ENCODE assay signal across 25 cellular contexts in the genomic region with DNA sequence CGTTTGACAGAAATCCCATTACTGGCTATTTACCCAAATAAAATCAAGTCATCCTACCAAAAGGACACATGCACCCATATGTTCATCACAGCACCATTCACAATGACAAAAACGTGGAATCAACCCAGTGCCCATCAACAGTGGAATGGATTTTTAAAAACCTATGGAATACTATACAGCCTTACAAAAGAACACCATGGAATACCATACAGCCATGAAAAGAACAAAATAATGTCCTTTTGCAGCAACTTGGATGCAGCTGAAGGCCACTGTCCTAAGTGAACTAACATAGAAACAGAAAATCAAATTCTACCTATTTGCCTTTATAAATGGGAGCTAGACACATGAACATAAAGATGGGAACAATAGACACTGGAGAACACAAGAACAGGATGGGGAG. TPM values are rescaled to one million over a fixed set of nuclear protein-coding genes. Genes with fewer than 3 reads are reported as not detected.
DNase-seq lines count a peak whose midpoint lies in the region; ATAC-seq, FAIRE-seq and TF ChIP-seq lines count a peak whose summit lies in the region.
"Had no signal": no experiment of that assay in that cellular context is flagged by ENCODE, and none has a peak within 500 bp of the region (broad histone marks: within the 10 kb centered on the region; RNA-seq: fewer than 3 reads in every experiment).

No MANE protein-coding gene starts in this region.

- TF ChIP-seq RAD21 in A549 (conservative IDR thresholded peaks at IDR 0.05 in 1 of 2, IDR thresholded peaks at IDR 0.05 in 1 of 2): no peak
- no peak for TF ChIP-seq RAD21 in K562 (CRISPR knock-in tag; conservative IDR thresholded peaks at IDR 0.05 in 1 of 2, IDR thresholded peaks at IDR 0.05 in 1 of 2)

- no peak overlapping the region for H3K9ac ChIP-seq in K562 (ENCODE audit: insufficient read depth in 1 of 2, low read depth in 2 of 2, low read length in 2 of 2)
- H3K9ac ChIP-seq: BLaER1 treated with 17β-estradiol and CSF1 and Interleukin-3, amounts not matched to agents 10 nM and 100 nM had no signal

- DNase-seq in A549 (ENCODE audit: low read depth in 1 of 2, low spot score in 1 of 2) (no peak), K562 (ENCODE audit: extremely low read depth in 1 of 4, low spot score in 3 of 4) (no peak), GM13977 (ENCODE audit: low spot score) (no peak)
- no peak for DNase-seq in naive thymus-derived CD4-positive, alpha-beta T cell
- DNase-seq: ACHN; AML-193; CD4-positive, alpha-beta T cell; CD8-positive, alpha-beta T cell; DMS 273 treated with DMSO at 0.1 percent for 48 hours; DMS153; DMS53; DMS79; DND-41; EL; GDM1 had no signal

- no peaks in the 10 kb centered on the region for H3K9me3 ChIP-seq in A549
- no peaks in the 10 kb centered on the region for H3K9me3 ChIP-seq in HEK293 (ENCODE audit: control insufficient read depth, insufficient read depth, low read depth, low read length)
- H3K9me3 ChIP-seq in K562 (replicated peaks; ENCODE audit: control insufficient read depth, insufficient read depth, low read depth, low read length): no peaks in the 10 kb centered on the region
- no peaks in the 10 kb centered on the region for H3K9me3 ChIP-seq in naive thymus-derived CD4-positive, alpha-beta T cell (ENCODE audit: control insufficient read depth in 2 of 3, low read length in 3 of 3)

- no peak for ATAC-seq in A549
- ATAC-seq in K562: no peak
- ATAC-seq in GM18517 (IDR thresholded peaks at IDR 0.05; ENCODE audit: unreplicated experiment): no peak
- no peak for ATAC-seq in naive thymus-derived CD4-positive, alpha-beta T cell
- ATAC-seq: CD8-positive, alpha-beta T cell; GM12878 had no signal

- H3K27me3 Mint-ChIP-seq in naive thymus-derived CD4-positive, alpha-beta T cell: peaks cover 0 to 3% (median 0%) of the 10 kb centered on the region in 5 donors
- H3K27me3 Mint-ChIP-seq: CD4-positive, alpha-beta T cell had no signal

- FAIRE-seq in A549 (lab: Jason Lieb, UNC) (no peak), K562 (lab: Jason Lieb, UNC) (no peak)
- FAIRE-seq: GM12878, GM12892 had no signal

- H3K27me3 ChIP-seq in K562 (ENCODE audit: control insufficient read depth in 2 of 2, insufficient read depth in 2 of 2, low read length in 2 of 2): peaks cover 15 to 16% of the 10 kb centered on the region in 2 experiments
- no peaks in the 10 kb centered on the region for H3K27me3 ChIP-seq in naive thymus-derived CD4-positive, alpha-beta T cell (ENCODE audit: control insufficient read depth in 2 of 2, insufficient read depth in 2 of 2, low read length in 2 of 2)
- H3K27me3 ChIP-seq: BLaER1 treated with 17β-estradiol and CSF1 and Interleukin-3, amounts not matched to agents 10 nM and 100 nM had no signal

- no peaks in the 10 kb centered on the region for H3K36me3 ChIP-seq in HEK293 (ENCODE audit: control insufficient read depth in 2 of 2, insufficient read depth in 1 of 2, low read length in 2 of 2)
- no peaks in the 10 kb centered on the region for H3K36me3 ChIP-seq in K562 (ENCODE audit: control insufficient read depth, insufficient read depth, low read length)
- H3K36me3 ChIP-seq in naive thymus-derived CD4-positive, alpha-beta T cell (ENCODE audit: control insufficient read depth in 2 of 3, insufficient read depth in 3 of 3, low read length in 3 of 3): no peaks in the 10 kb centered on the region
- H3K36me3 ChIP-seq: BLaER1 treated with 17β-estradiol and CSF1 and Interleukin-3, amounts not matched to agents 10 nM and 100 nM had no signal

- no peak overlapping the region for H3K4me2 ChIP-seq in A549
- no peak overlapping the region for H3K4me2 ChIP-seq in K562 (ENCODE audit: insufficient read depth, low read length)
- H3K4me2 ChIP-seq: BLaER1 treated with 17β-estradiol and CSF1 and Interleukin-3, amounts not matched to agents 10 nM and 100 nM had no signal

- H3K27ac Mint-ChIP-seq in naive thymus-derived CD4-positive, alpha-beta T cell: no peak overlapping the region
- H3K27ac Mint-ChIP-seq: B cell; CD4-positive, alpha-beta T cell; CD8-positive, alpha-beta T cell had no signal

- CTCF ChIA-PET in A549 (lab: Yijun Ruan, JAX) (interaction anchor here (1.1 to 1.5 kb wide), 2 partner anchors 34 to 220 kb away, joined by 3 read pairs; no protein-coding TSS in a partner anchor), HEK293 (lab: Yijun Ruan, JAX) (interaction anchor here (0.7 kb wide), 1 partner anchor 199 kb away, joined by 3 read pairs; no protein-coding TSS in a partner anchor), K562 (lab: Yijun Ruan, JAX; ENCODE audit: low intra/inter-chr PET ratio) (no interaction called here)
- CTCF ChIA-PET in naive thymus-derived CD4-positive, alpha-beta T cell (lab: Charles Lee): no interaction called here

- H4K20me1 ChIP-seq in K562 (replicated peaks; ENCODE audit: control insufficient read depth, insufficient read depth, low read length): 0 out of 2 replicates have a peak, but pooled peaks cover 3% of the 10 kb centered on the region
- H4K20me1 ChIP-seq: BLaER1 treated with 17β-estradiol and CSF1 and Interleukin-3, amounts not matched to agents 10 nM and 100 nM had no signal

- no peaks in the 10 kb centered on the region for H3K4me1 ChIP-seq in A549
- no peaks in the 10 kb centered on the region for H3K4me1 ChIP-seq in HEK293 (ENCODE audit: control insufficient read depth, insufficient read depth, low read length)
- peaks cover 0 to 5% of the 10 kb centered on the region in 2 experiments; a peak in 2 of 5 replicates for H3K4me1 ChIP-seq in K562 (replicated peaks in 1 of 2; ENCODE audit: control insufficient read depth in 2 of 2, insufficient read depth in 2 of 2, low read length in 2 of 2)
- no peaks in the 10 kb centered on the region for H3K4me1 ChIP-seq in naive thymus-derived CD4-positive, alpha-beta T cell (ENCODE audit: control insufficient read depth in 2 of 2, insufficient read depth in 2 of 2, low read length in 2 of 2)

- no peak overlapping the region for H3K4me3 ChIP-seq in A549
- no peak overlapping the region for H3K4me3 ChIP-seq in HEK293 (ENCODE audit: low read depth, low read length)
- no peak overlapping the region for H3K4me3 ChIP-seq in K562
- H3K4me3 ChIP-seq in naive thymus-derived CD4-positive, alpha-beta T cell (ENCODE audit: low read length): no peak overlapping the region
- H3K4me3 ChIP-seq: BLaER1 treated with 17β-estradiol and CSF1 and Interleukin-3, amounts not matched to agents 10 nM and 100 nM; GM12878 had no signal

- H3K4me1 Mint-ChIP-seq in naive thymus-derived CD4-positive, alpha-beta T cell: peaks cover 0 to 7% (median 4%) of the 10 kb centered on the region in 7 donors
- H3K4me1 Mint-ChIP-seq: B cell had no signal

- no peak for TF ChIP-seq EP300 in A549 (IDR thresholded peaks at IDR 0.05)
- no peak for TF ChIP-seq EP300 in K562 (IDR thresholded peaks at IDR 0.05; ENCODE audit: low read length)

- POLR2A ChIA-PET in A549 (lab: Yijun Ruan, JAX): no interaction called here
- POLR2A ChIA-PET in HEK293 (lab: Yijun Ruan, JAX): no interaction called here
- POLR2A ChIA-PET in K562 (lab: Yijun Ruan, JAX): interaction anchor here (1.4 kb wide), 1 partner anchor 15 kb away, joined by 4 read pairs; no protein-coding TSS in a partner anchor
- POLR2A ChIA-PET in naive thymus-derived CD4-positive, alpha-beta T cell (lab: Charles Lee): no interaction called here

- H3K27ac ChIP-seq in A549: no peak overlapping the region
- no peak overlapping the region for H3K27ac ChIP-seq in HEK293 (ENCODE audit: extremely low read depth, low read depth, low read length)
- H3K27ac ChIP-seq in K562 (ENCODE audit: extremely low read depth, low read depth, low read length): no peak overlapping the region
- H3K27ac ChIP-seq in naive thymus-derived CD4-positive, alpha-beta T cell (ENCODE audit: low read depth, low read length): no peak overlapping the region
- H3K27ac ChIP-seq: 22Rv1; BLaER1 treated with 17β-estradiol and CSF1 and Interleukin-3, amounts not matched to agents 10 nM and 100 nM; C4-2B had no signal

- 52% methylated on average over 2 of the region's 2 CpGs for WGBS in A549 (ENCODE audit: missing lambda C conversion rate)
- WGBS in K562 (ENCODE audit: insufficient coverage, low coverage, missing lambda C conversion rate): 28% methylated on average over 2 of the region's 2 CpGs

- TF ChIP-seq POLR2A in A549 (IDR thresholded peaks at IDR 0.05; ENCODE audit: low read length) (no peak), K562 (conservative IDR thresholded peaks at IDR 0.05) (no peak)

- H3K9me1 ChIP-seq in K562 (ENCODE audit: control insufficient read depth, insufficient read depth, low read length): no peaks in the 10 kb centered on the region

- no peak overlapping the region for H3K4me3 Mint-ChIP-seq in naive thymus-derived CD4-positive, alpha-beta T cell
- H3K4me3 Mint-ChIP-seq: B cell; CD4-positive, alpha-beta T cell; CD8-positive, alpha-beta T cell had no signal

- intact Hi-C loops in K562 (cut with micrococcal nuclease): loop anchor here (10.0 kb wide), 1 partner anchor 1349 kb away; no protein-coding TSS in a partner anchor
- intact Hi-C loops in naive thymus-derived CD4-positive, alpha-beta T cell (cut with micrococcal nuclease): no loop called here

- H3K9me3 Mint-ChIP-seq in naive thymus-derived CD4-positive, alpha-beta T cell: peaks cover 0 to 3% (median 0%) of the 10 kb centered on the region in 11 donors
- H3K9me3 Mint-ChIP-seq: CD4-positive, alpha-beta T cell; CD8-positive, alpha-beta T cell had no signal

- in situ Hi-C loops in K562 (cut with MboI): no loop called here
- in situ Hi-C loops in GM13977 (cut with MboI; ENCODE audit: low pct_unique_long_range_greater_than_20kb, low sequenced_read_pairs, unreplicated experiment): no loop called here

- no peak overlapping the region for H2AFZ ChIP-seq in K562 (ENCODE audit: low read depth, low read length)

- no peaks in the 10 kb centered on the region for H3K79me2 ChIP-seq in K562 (ENCODE audit: control insufficient read depth, insufficient read depth, low read length)

- no TSS peak for BruUV-seq in K562 (replicated peaks; lab: Mats Ljungman, UMichigan)

- H3K36me3 Mint-ChIP-seq in naive thymus-derived CD4-positive, alpha-beta T cell: no peaks in the 10 kb centered on the region
- H3K36me3 Mint-ChIP-seq: CD8-positive, alpha-beta T cell had no signal

- TF ChIP-seq CTCF in A549 (IDR thresholded peaks at IDR 0.05): no peak
- TF ChIP-seq CTCF in HEK293 (tag by site-specific recombination; IDR thresholded peaks at IDR 0.05): no peak
- no peak for TF ChIP-seq CTCF in K562 (IDR thresholded peaks at IDR 0.05 in 2 of 3, conservative IDR thresholded peaks at IDR 0.05 in 1 of 3; ENCODE audit: insufficient read depth in 2 of 3, low read depth in 1 of 3, low read length in 3 of 3)
- TF ChIP-seq CTCF in GM13977 (IDR thresholded peaks at IDR 0.05; ENCODE audit: extremely low read depth, insufficient read depth, missing control alignments): no peak

RNA-seq across cellular contexts. Expression of gene IPCEF1, which starts 17.4 kb away (rescaled TPM):
- 0.01 TPM in 1 of 2 replicates, not detected in the other for polyA plus RNA-seq in A549 (2011; rRNA removed)
- not detected in 2 replicates for polyA plus RNA-seq in A549 (2012; cell fraction: cytosol; rRNA removed)
- polyA plus RNA-seq in A549 (2012; cell fraction: nucleus; rRNA removed): 0.01 TPM in 2 replicates
- polyA plus RNA-seq in A549 (2017; fragmentation: RNase III; extraction: RNeasy Plus Mini Kit Qiagen cat#74134 plus additional on column Dnase treatment): not detected in 3 replicates
- polyA minus RNA-seq in A549 (2011; rRNA and poly(A)+ RNA removed): not detected in 2 replicates
- not detected in 2 replicates for total RNA-seq in K562 (2011; cell fraction: chromatin; rRNA removed; ENCODE audit: low replicate concordance)
- total RNA-seq in K562 (2011; cell fraction: nucleolus; rRNA removed): not detected in 2 replicates
- not detected in 2 replicates for total RNA-seq in K562 (2011; cell fraction: nucleoplasm; rRNA removed)
- not detected in 2 replicates for total RNA-seq in K562 (2014; rRNA removed)
- total RNA-seq in K562 (2014; rRNA removed; fragmentation: Illumina TruSeq; extraction: Trizol): not detected in 2 replicates
- 0.14 TPM in 1 of 2 replicates, not detected in the other for total RNA-seq in K562 (2015; rRNA removed; fragmentation: Illumina TruSeq; extraction: Trizol)
- total RNA-seq in K562 (2021): 0.02 and 0.18 TPM in 2 replicates
- not detected in 2 replicates for polyA plus RNA-seq in K562 (2011; rRNA removed)
- 0.10 TPM in 1 of 2 replicates, not detected in the other for polyA plus RNA-seq in K562 (2011; cell fraction: cytosol; rRNA removed)
- polyA plus RNA-seq in K562 (2011; cell fraction: nucleus; rRNA removed): not detected in 2 replicates
- polyA plus RNA-seq in K562 (2012): not detected in 2 replicates
- not detected in 2 replicates for polyA plus RNA-seq in K562 (2014; fragmentation: Illumina TruSeq; extraction: Trizol)
- polyA plus RNA-seq in K562 (2014; fragmentation: Nextera tagmentation; extraction: Ambion mirVana): not detected
- polyA plus RNA-seq in K562 (2014; rRNA removed): not detected in 2 replicates
- 0.11 and 0.18 TPM in 2 replicates for polyA minus RNA-seq in K562 (2011; rRNA and poly(A)+ RNA removed)
- not detected in 2 replicates for polyA minus RNA-seq in K562 (2011; cell fraction: cytosol; rRNA and poly(A)+ RNA removed)
- not detected in 2 replicates for polyA minus RNA-seq in K562 (2011; cell fraction: nucleus; rRNA and poly(A)+ RNA removed)
- 100 to 1,000 TPM in 2 of 5 experiments, 10 to 100 TPM in 3; 12.0 to 122 (median 83.0) TPM for total RNA-seq in naive thymus-derived CD4-positive, alpha-beta T cell
- polyA plus RNA-seq in naive thymus-derived CD4-positive, alpha-beta T cell: 100 to 1,000 TPM in 1 of 2 donors, 10 to 100 TPM in 1; 99.7 to 113 TPM
- total RNA-seq: Daoy, G401 had no signal

Comparison
In these comparisons a context has a peak if more than half of its experiments do, and no peak if none do; other contexts are left out.
1. RNA of gene IPCEF1, which starts 17.4 kb away (polyA plus RNA-seq): 99.7 to 113 TPM in naive thymus-derived CD4-positive, alpha-beta T cell; 0.01 TPM in A549 and 0.10 TPM in K562; every median in the first group is over 10 times any median in the second.
2. CTCF ChIA-PET loops: an anchor here in A549 (1.1 to 1.5 kb wide) and HEK293 (0.7 kb wide); none called in K562 and naive thymus-derived CD4-positive, alpha-beta T cell.